In genomic region chr6:17724341-17724740, GRCh38 we compare ENCODE assay signal across 16 cellular contexts.
"Had no signal": no experiment of that assay in that cellular context is flagged by ENCODE, and none has a peak within 500 bp of the region (broad histone marks: within the 10 kb centered on the region; RNA-seq: fewer than 3 reads in every experiment).

No MANE protein-coding gene starts in this region.

- ATAC-seq: activated T-cell treated with anti-CD3 and anti-CD28 coated beads, Interleukin-2, amount 50 U/mL, for 72 hours; natural killer cell treated with Interleukin-12 subunit alpha and Interleukin-12 subunit beta and Interleukin-15 and Interleukin-18, amount 100 ng/mL, for 72 hours had no signal

- H3K4me3 Mint-ChIP-seq: activated B cell treated with CpG ODN at 0.5 μM for 24 hours; activated naive CD8-positive, alpha-beta T cell; activated T-cell treated with anti-CD3 and anti-CD28 coated beads, Interleukin-2, amount 50 U/mL, for 72 hours; natural killer cell treated with Interleukin-12 subunit alpha and Interleukin-12 subunit beta and Interleukin-15 and Interleukin-18, amount 100 ng/mL, for 72 hours had no signal

- H3K4me1 ChIP-seq: colonic mucosa, prostate gland had no signal

- H3K9me3 Mint-ChIP-seq: activated B cell treated with CpG ODN at 0.5 μM for 24 hours; natural killer cell treated with Interleukin-12 subunit alpha and Interleukin-12 subunit beta and Interleukin-15 and Interleukin-18, amount 100 ng/mL, for 72 hours had no signal

- H3K36me3 Mint-ChIP-seq: activated naive CD8-positive, alpha-beta T cell; natural killer cell treated with Interleukin-12 subunit alpha and Interleukin-12 subunit beta and Interleukin-15 and Interleukin-18, amount 100 ng/mL, for 72 hours had no signal

- H3K9me3 ChIP-seq: colonic mucosa, heart right ventricle, prostate gland, thoracic aorta had no signal

- H3K27ac ChIP-seq: colonic mucosa, prostate gland, thoracic aorta had no signal

- DNase-seq: activated B cell treated with CpG ODN at 0.5 μM for 24 hours; activated CD4-positive, alpha-beta T cell treated with anti-CD3 and anti-CD28 coated beads for 48 hours; activated CD8-positive, alpha-beta memory T cell treated with anti-CD3 and anti-CD28 coated beads, Interleukin-2, amount 50 U/mL, for 48 hours; activated gamma-delta T cell; activated T-cell treated with anti-CD3 and anti-CD28 coated beads, Interleukin-2, amount 50 U/mL, for 72 hours; amniotic stem cell; central memory CD4-positive, alpha-beta T cell; occipital lobe; spleen; T-helper 2 cell had no signal

- H3K27ac Mint-ChIP-seq: activated B cell treated with CpG ODN at 0.5 μM for 24 hours; activated naive CD8-positive, alpha-beta T cell; activated T-cell treated with anti-CD3 and anti-CD28 coated beads, Interleukin-2, amount 50 U/mL, for 72 hours; natural killer cell treated with Interleukin-12 subunit alpha and Interleukin-12 subunit beta and Interleukin-15 and Interleukin-18, amount 100 ng/mL, for 72 hours had no signal

- H3K4me1 Mint-ChIP-seq: activated B cell treated with CpG ODN at 0.5 μM for 24 hours had no signal

- H3K36me3 ChIP-seq: colonic mucosa, heart right ventricle, prostate gland, spleen, thoracic aorta had no signal

- H3K27me3 Mint-ChIP-seq: activated naive CD8-positive, alpha-beta T cell; natural killer cell treated with Interleukin-12 subunit alpha and Interleukin-12 subunit beta and Interleukin-15 and Interleukin-18, amount 100 ng/mL, for 72 hours had no signal

- H3K4me3 ChIP-seq: colonic mucosa, prostate gland, spleen, thoracic aorta had no signal

- H3K27me3 ChIP-seq: colonic mucosa, heart right ventricle, spleen had no signal
